ENCODE assay signal across 18 cellular contexts in genomic region chr17:76137026-76137350, GRCh38. TPM values are rescaled to one million over a fixed set of nuclear protein-coding genes. Genes with fewer than 3 reads are reported as not detected.
DNase-seq lines count a peak whose midpoint lies in the region; ATAC-seq and TF ChIP-seq lines count a peak whose summit lies in the region.
"Had no signal": no experiment of that assay in that cellular context is flagged by ENCODE, and none has a peak within 500 bp of the region (broad histone marks: within the 10 kb centered on the region; RNA-seq: fewer than 3 reads in every experiment).

No MANE protein-coding gene starts in this region.

- H3K27me3 ChIP-seq in iPS-15b (ENCODE audit: control insufficient read depth, insufficient read depth, low read length) (peaks cover 59% of the 10 kb centered on the region), osteoblast (ENCODE audit: insufficient read depth, low read length) (peaks cover 65% of the 10 kb centered on the region)

- H3K4me2 ChIP-seq in osteoblast (ENCODE audit: insufficient read depth, low read length): no peak overlapping the region
- H3K4me2 ChIP-seq: KMS-11 had no signal

- no peak overlapping the region for H2AFZ ChIP-seq in osteoblast (ENCODE audit: low read length)

- CTCF ChIA-PET in activated naive CD4-positive, alpha-beta T cell treated with anti-CD3 and anti-CD28 coated beads, Interleukin-2, amount 10 ng/mL, durations not matched to agents 7 days and 5 days (lab: Charles Lee): interaction anchor here (1.6 kb wide), 1 partner anchor 11 kb away, joined by 3 read pairs; no protein-coding TSS in a partner anchor
- CTCF ChIA-PET in activated CD8-positive, alpha-beta T cell treated with anti-CD3 and anti-CD28 coated beads, Interleukin-2, amount 10 ng/mL, durations not matched to agents 7 days and 5 days (lab: Charles Lee): no interaction called here

- H3K4me1 ChIP-seq in iPS-15b (ENCODE audit: control insufficient read depth, insufficient read depth, low read length) (peaks cover 32% of the 10 kb centered on the region), osteoblast (ENCODE audit: insufficient read depth, low read length) (peaks cover 5% of the 10 kb centered on the region)

- H3K4me3 ChIP-seq in iPS-15b (ENCODE audit: low read depth, low read length): peak overlapping the region; percentile 0
- no peak overlapping the region for H3K4me3 ChIP-seq in osteoblast (ENCODE audit: insufficient read depth, low read length)

- no peaks in the 10 kb centered on the region for H3K9me3 ChIP-seq in iPS-15b (ENCODE audit: control insufficient read depth, insufficient read depth, low read length)
- no peaks in the 10 kb centered on the region for H3K9me3 ChIP-seq in osteoblast (ENCODE audit: low read depth, low read length)
- H3K9me3 ChIP-seq: BE2C had no signal

- H3K36me3 Mint-ChIP-seq in activated naive CD4-positive, alpha-beta T cell treated with anti-CD3 and anti-CD28 coated beads, Interleukin-2, amount 10 ng/mL, durations not matched to agents 7 days and 5 days: no peaks in the 10 kb centered on the region
- peaks cover 5% of the 10 kb centered on the region for H3K36me3 Mint-ChIP-seq in activated CD8-positive, alpha-beta T cell treated with anti-CD3 and anti-CD28 coated beads, Interleukin-2, amount 10 ng/mL, durations not matched to agents 7 days and 5 days (ENCODE audit: low read depth)
- H3K36me3 Mint-ChIP-seq: CD8-positive, alpha-beta memory T cell had no signal

- H3K27ac ChIP-seq in osteoblast (ENCODE audit: low read depth, low read length): no peak overlapping the region
- H3K27ac ChIP-seq: KMS-11 had no signal

- no peak for TF ChIP-seq CTCF in osteoblast (IDR thresholded peaks at IDR 0.05; ENCODE audit: extremely low read depth, low read depth, low read length)

- H3K4me3 Mint-ChIP-seq in activated naive CD4-positive, alpha-beta T cell treated with anti-CD3 and anti-CD28 coated beads, Interleukin-2, amount 10 ng/mL, durations not matched to agents 7 days and 5 days: no peak overlapping the region
- H3K4me3 Mint-ChIP-seq in activated CD8-positive, alpha-beta T cell treated with anti-CD3 and anti-CD28 coated beads, Interleukin-2, amount 10 ng/mL, durations not matched to agents 7 days and 5 days: no peak overlapping the region

- no peak overlapping the region for H3K27ac Mint-ChIP-seq in activated naive CD4-positive, alpha-beta T cell treated with anti-CD3 and anti-CD28 coated beads, Interleukin-2, amount 10 ng/mL, durations not matched to agents 7 days and 5 days
- H3K27ac Mint-ChIP-seq in activated CD8-positive, alpha-beta T cell treated with anti-CD3 and anti-CD28 coated beads, Interleukin-2, amount 10 ng/mL, durations not matched to agents 7 days and 5 days: peak overlapping the region; percentile 60

- peaks cover 42% of the 10 kb centered on the region for H3K4me1 Mint-ChIP-seq in activated naive CD4-positive, alpha-beta T cell treated with anti-CD3 and anti-CD28 coated beads, Interleukin-2, amount 10 ng/mL, durations not matched to agents 7 days and 5 days
- peaks cover 57% of the 10 kb centered on the region for H3K4me1 Mint-ChIP-seq in activated CD8-positive, alpha-beta T cell treated with anti-CD3 and anti-CD28 coated beads, Interleukin-2, amount 10 ng/mL, durations not matched to agents 7 days and 5 days (ENCODE audit: low read depth)

- H3K79me2 ChIP-seq in osteoblast (ENCODE audit: insufficient read depth, low read length): no peaks in the 10 kb centered on the region

- POLR2A ChIA-PET in activated CD8-positive, alpha-beta T cell treated with anti-CD3 and anti-CD28 coated beads, Interleukin-2, amount 10 ng/mL, durations not matched to agents 7 days and 5 days (lab: Charles Lee): no interaction called here

- H3K9ac ChIP-seq in iPS-15b (ENCODE audit: low read depth, low read length): no peak overlapping the region
- H3K9ac ChIP-seq: KMS-11 had no signal

- H3K9me3 Mint-ChIP-seq in activated naive CD4-positive, alpha-beta T cell treated with anti-CD3 and anti-CD28 coated beads, Interleukin-2, amount 10 ng/mL, durations not matched to agents 7 days and 5 days: no peaks in the 10 kb centered on the region
- no peaks in the 10 kb centered on the region for H3K9me3 Mint-ChIP-seq in activated CD8-positive, alpha-beta T cell treated with anti-CD3 and anti-CD28 coated beads, Interleukin-2, amount 10 ng/mL, durations not matched to agents 7 days and 5 days (ENCODE audit: insufficient read depth)
- H3K9me3 Mint-ChIP-seq: CD8-positive, alpha-beta memory T cell had no signal

- no peaks in the 10 kb centered on the region for H3K36me3 ChIP-seq in iPS-15b (ENCODE audit: control insufficient read depth, insufficient read depth, low read length)
- no peaks in the 10 kb centered on the region for H3K36me3 ChIP-seq in osteoblast (ENCODE audit: insufficient read depth, low read length)
- H3K36me3 ChIP-seq: BE2C had no signal

- no peaks in the 10 kb centered on the region for H4K20me1 ChIP-seq in osteoblast (ENCODE audit: insufficient read depth, low read length)

- peaks cover 45% of the 10 kb centered on the region for H3K27me3 Mint-ChIP-seq in activated naive CD4-positive, alpha-beta T cell treated with anti-CD3 and anti-CD28 coated beads, Interleukin-2, amount 10 ng/mL, durations not matched to agents 7 days and 5 days
- H3K27me3 Mint-ChIP-seq in activated CD8-positive, alpha-beta T cell treated with anti-CD3 and anti-CD28 coated beads, Interleukin-2, amount 10 ng/mL, durations not matched to agents 7 days and 5 days (ENCODE audit: low read depth): no peaks in the 10 kb centered on the region

- ATAC-seq in activated CD8-positive, alpha-beta T cell treated with anti-CD3 and anti-CD28 coated beads, Interleukin-2, amount 10 ng/mL, durations not matched to agents 7 days and 5 days: no peak
- ATAC-seq in HG02970 (IDR thresholded peaks at IDR 0.05; ENCODE audit: low FRiP score, unreplicated experiment): no peak
- ATAC-seq: Panc1 had no signal

- DNase-seq in activated naive CD4-positive, alpha-beta T cell treated with anti-CD3 and anti-CD28 coated beads, Interleukin-2, amount 10 ng/mL, durations not matched to agents 7 days and 5 days: peak; percentile 18
- no peak for DNase-seq in activated naive CD4-positive, alpha-beta T cell treated with anti-CD3 and anti-CD28 coated beads, Interleukin-2, amount 50 U/mL, for 16 hours
- no peak for DNase-seq in activated CD8-positive, alpha-beta T cell treated with anti-CD3 and anti-CD28 coated beads, Interleukin-2, amount 10 ng/mL, durations not matched to agents 7 days and 5 days
- DNase-seq in osteoblast (ENCODE audit: insufficient read length, low spot score, missing footprints) (peak; percentile 74), NCI-H2107 treated with DMSO at 0.1 percent for 48 hours (lab: John Stamatoyannopoulos, UW; ENCODE audit: unreplicated experiment) (no peak), T-helper 9 cell (no peak)
- DNase-seq: BE2C, GF-D8, NCI-H2029, NCI-H2227 treated with DMSO at 0.1 percent for 48 hours had no signal

RNA-seq across cellular contexts. Expression of gene FOXJ1, which starts 4.1 kb away (rescaled TPM):
- 1 to 10 TPM; 8.7 to 9.1 TPM for total RNA-seq in activated CD8-positive, alpha-beta T cell treated with anti-CD3 and anti-CD28 coated beads, Interleukin-2, amount 10 ng/mL, durations not matched to agents 7 days and 5 days
- not detected in 2 replicates for total RNA-seq in osteoblast
- total RNA-seq: Daoy, H4, M059J had no signal

RNA-seq across cellular contexts. Expression of gene EXOC7, which starts 33.4 kb away (rescaled TPM):
- total RNA-seq in activated CD8-positive, alpha-beta T cell treated with anti-CD3 and anti-CD28 coated beads, Interleukin-2, amount 10 ng/mL, durations not matched to agents 7 days and 5 days: 100 to 1,000 TPM; 126 to 129 TPM
- total RNA-seq in osteoblast: 102 TPM in 2 replicates

RNA-seq across cellular contexts. Expression of gene ZACN, which starts 58.0 kb away (rescaled TPM):
- under 1 TPM; 0.18 to 0.34 TPM for total RNA-seq in activated CD8-positive, alpha-beta T cell treated with anti-CD3 and anti-CD28 coated beads, Interleukin-2, amount 10 ng/mL, durations not matched to agents 7 days and 5 days
- total RNA-seq in osteoblast: not detected in 2 replicates
- total RNA-seq: Daoy, H4 had no signal

Comparison
In these comparisons a context has a peak if more than half of its experiments do, and no peak if none do; other contexts are left out.
1. DNase-seq: peak in activated naive CD4-positive, alpha-beta T cell treated with anti-CD3 and anti-CD28 coated beads, Interleukin-2, amount 10 ng/mL, durations not matched to agents 7 days and 5 days (single experiment) and osteoblast (single experiment); none in activated naive CD4-positive, alpha-beta T cell treated with anti-CD3 and anti-CD28 coated beads, Interleukin-2, amount 50 U/mL, for 16 hours (single experiment), activated CD8-positive, alpha-beta T cell treated with anti-CD3 and anti-CD28 coated beads, Interleukin-2, amount 10 ng/mL, durations not matched to agents 7 days and 5 days (single experiment), NCI-H2107 treated with DMSO at 0.1 percent for 48 hours (single experiment) and T-helper 9 cell (single experiment).